ENCODE assay signal across 1 cellular context in the genomic region with DNA sequence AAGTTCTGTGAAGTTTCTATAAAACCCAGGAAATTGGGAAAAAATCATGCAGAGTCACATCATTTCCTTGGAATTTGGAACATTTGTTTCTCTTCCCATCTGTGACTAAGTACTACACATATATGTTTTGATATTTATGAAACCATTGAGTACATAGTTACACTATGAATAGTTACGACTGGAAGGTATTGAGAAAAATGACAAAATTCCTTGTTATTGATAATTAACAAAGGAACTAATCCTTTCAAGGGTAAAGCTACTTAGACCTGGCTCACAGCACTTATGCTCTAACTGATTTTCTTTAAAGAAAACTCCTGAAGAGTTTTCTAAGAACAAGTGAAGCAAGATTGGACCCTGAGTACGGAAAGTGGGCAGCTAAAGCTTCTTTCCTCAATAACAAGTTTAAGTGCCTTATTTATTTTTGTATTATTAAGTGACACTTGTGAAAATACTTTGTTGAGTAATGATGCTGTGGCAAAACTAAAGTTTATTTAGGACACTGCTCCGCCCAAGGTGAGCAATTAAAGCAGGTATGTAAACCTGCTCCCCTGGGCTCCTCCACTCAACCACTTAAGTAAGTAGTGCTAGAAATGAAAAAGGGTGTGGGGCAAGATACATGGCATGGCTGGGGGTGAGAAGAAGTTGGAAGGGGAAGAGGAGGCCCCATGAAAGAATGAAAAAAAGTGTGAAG.
TF ChIP-seq lines count a peak whose summit lies in the region.

No MANE protein-coding gene starts in this region.

TF ChIP-seq in GM23338, 12 proteins besides CTCF, POLR2A, EP300 and RAD21 (continued from another document):
- TF ChIP-seq ZNF462 (CRISPR knock-in tag; IDR thresholded peaks at IDR 0.05): no peak
- no peak for TF ChIP-seq EZH2phosphoT487 (IDR thresholded peaks at IDR 0.05; ENCODE audit: unreplicated experiment)
